Comparison of ENCODE assay signal across 15 cellular contexts in the genomic region with DNA sequence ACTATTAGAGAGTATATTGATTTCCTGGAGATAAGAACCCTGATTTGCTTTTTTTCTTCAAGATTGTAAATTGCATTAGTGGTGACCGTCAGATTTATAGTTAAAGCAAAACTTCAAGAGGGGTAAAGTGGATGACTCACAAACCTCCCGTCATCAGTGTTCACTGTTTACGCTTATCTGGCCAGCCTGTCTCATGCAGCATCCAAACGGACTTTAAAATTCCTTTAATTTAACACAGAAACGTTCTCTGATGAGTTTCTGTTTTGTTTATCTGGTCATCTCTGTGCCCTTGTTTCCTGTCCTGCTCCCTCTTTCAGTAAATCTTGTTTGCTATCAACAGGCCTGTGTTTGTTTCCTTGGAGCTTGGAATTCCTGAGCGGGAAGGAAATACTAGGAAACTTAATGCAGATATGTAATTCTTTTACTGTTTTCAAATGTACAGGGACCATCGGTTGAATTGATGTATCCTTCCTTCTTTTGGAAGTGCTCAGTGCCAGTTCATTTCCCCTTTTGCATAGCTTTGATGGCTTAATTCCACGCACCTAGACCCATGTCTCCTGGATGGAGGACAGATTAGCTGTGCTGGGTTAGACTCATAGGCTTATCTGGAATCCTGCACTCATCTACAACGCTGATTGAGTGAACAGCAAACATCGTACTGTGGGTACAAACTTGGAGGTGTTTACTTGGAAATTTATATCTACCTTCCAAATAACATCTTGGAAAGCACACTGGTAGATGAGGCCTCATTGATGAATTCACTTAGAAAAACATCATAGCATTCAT. TPM values are rescaled to one million over a fixed set of nuclear protein-coding genes. Genes with fewer than 3 reads are reported as not detected.
A peak's percentile ranks its signal among the peaks of the same experiment; 100 is the strongest.
DNase-seq lines count a peak whose midpoint lies in the region; ATAC-seq and TF ChIP-seq lines count a peak whose summit lies in the region.
"Had no signal": no experiment of that assay in that cellular context is flagged by ENCODE, and none has a peak within 500 bp of the region (broad histone marks: within the 10 kb centered on the region; RNA-seq: fewer than 3 reads in every experiment).

No MANE protein-coding gene starts in this region.

- H3K9me3 Mint-ChIP-seq in activated naive CD8-positive, alpha-beta T cell treated with anti-CD3 and anti-CD28 coated beads for 36 hours = no peaks in the 10 kb centered on the region

- no peaks in the 10 kb centered on the region for H3K4me1 Mint-ChIP-seq in activated naive CD8-positive, alpha-beta T cell treated with anti-CD3 and anti-CD28 coated beads for 36 hours

- DNase-seq in ELR (ENCODE audit: low read depth) (peak; percentile 57), SK-N-DZ (ENCODE audit: low spot score) (peak; percentile 9), fibroblast of mammary gland (ENCODE audit: low read depth) (peak; percentile 89), renal cortical epithelial cell (ENCODE audit: low read depth) (peak; percentile 34), HUDEP-2 (lab: John Stamatoyannopoulos, UW; ENCODE audit: unreplicated experiment in 76 of 76) (no peak)
- no peak for DNase-seq in activated naive CD8-positive, alpha-beta T cell treated with anti-CD3 and anti-CD28 coated beads for 36 hours
- DNase-seq: Calu3, NCI-H1092, NCI-H510A treated with DMSO at 0.1 percent for 48 hours, T-helper 1 cell, tibial artery had no signal

- H3K27me3 Mint-ChIP-seq in activated naive CD8-positive, alpha-beta T cell treated with anti-CD3 and anti-CD28 coated beads for 36 hours = no peaks in the 10 kb centered on the region

- no peak overlapping the region for H3K27ac Mint-ChIP-seq in activated naive CD8-positive, alpha-beta T cell treated with anti-CD3 and anti-CD28 coated beads for 36 hours

- no peak for TF ChIP-seq CTCF in fibroblast of mammary gland (conservative IDR thresholded peaks at IDR 0.05; ENCODE audit: control insufficient read depth, insufficient read depth, low read depth, low read length)

- no peaks in the 10 kb centered on the region for H3K36me3 Mint-ChIP-seq in activated naive CD8-positive, alpha-beta T cell treated with anti-CD3 and anti-CD28 coated beads for 36 hours

- ATAC-seq in HG02798 (IDR thresholded peaks at IDR 0.05; ENCODE audit: poor library complexity, unreplicated experiment) (no peak), GM21528 (IDR thresholded peaks at IDR 0.05; ENCODE audit: low FRiP score, unreplicated experiment) (no peak)
- ATAC-seq: GM12878 had no signal

- H3K4me3 ChIP-seq in fibroblast of mammary gland (ENCODE audit: control insufficient read depth, low read depth, low read length) = no peak overlapping the region
- H3K4me3 ChIP-seq: GM12878, tibial artery had no signal

- no peak overlapping the region for H3K4me3 Mint-ChIP-seq in activated naive CD8-positive, alpha-beta T cell treated with anti-CD3 and anti-CD28 coated beads for 36 hours
- H3K4me3 Mint-ChIP-seq: brain had no signal

RNA-seq across cellular contexts. Expression of a gene that starts 21.3 kb away (rescaled TPM):
- polyA plus RNA-seq in SK-N-DZ (2014; cell fraction: cytosol; rRNA removed) = not detected in 2 replicates
- not detected in 2 replicates for polyA plus RNA-seq in SK-N-DZ (2014; cell fraction: nucleus; rRNA removed)
- 9.9 and 19.6 TPM in 2 replicates for total RNA-seq in renal cortical epithelial cell
- 10 to 100 TPM; 21.9 to 26.7 TPM for total RNA-seq in activated naive CD8-positive, alpha-beta T cell treated with anti-CD3 and anti-CD28 coated beads for 36 hours

RNA-seq across cellular contexts. Expression of a gene that starts 35.5 kb away (rescaled TPM):
- polyA plus RNA-seq in SK-N-DZ (2014; cell fraction: cytosol; rRNA removed) = not detected in 2 replicates
- not detected in 2 replicates for polyA plus RNA-seq in SK-N-DZ (2014; cell fraction: nucleus; rRNA removed)
- 0.65 TPM in 1 of 2 replicates, not detected in the other for total RNA-seq in renal cortical epithelial cell
- total RNA-seq in activated naive CD8-positive, alpha-beta T cell treated with anti-CD3 and anti-CD28 coated beads for 36 hours = not detected
- total RNA-seq: GM12878 had no signal
- polyA plus RNA-seq: GM12878 had no signal

Comparison
In these comparisons a context has a peak if more than half of its experiments do, and no peak if none do; other contexts are left out.
1. DNase-seq: peak in ELR (single experiment), SK-N-DZ (single experiment), fibroblast of mammary gland (single experiment) and renal cortical epithelial cell (single experiment); none in activated naive CD8-positive, alpha-beta T cell treated with anti-CD3 and anti-CD28 coated beads for 36 hours (single experiment) and HUDEP-2 (0 of 76).